Comparison of ENCODE assay signal across 21 cellular contexts in the genomic region with DNA sequence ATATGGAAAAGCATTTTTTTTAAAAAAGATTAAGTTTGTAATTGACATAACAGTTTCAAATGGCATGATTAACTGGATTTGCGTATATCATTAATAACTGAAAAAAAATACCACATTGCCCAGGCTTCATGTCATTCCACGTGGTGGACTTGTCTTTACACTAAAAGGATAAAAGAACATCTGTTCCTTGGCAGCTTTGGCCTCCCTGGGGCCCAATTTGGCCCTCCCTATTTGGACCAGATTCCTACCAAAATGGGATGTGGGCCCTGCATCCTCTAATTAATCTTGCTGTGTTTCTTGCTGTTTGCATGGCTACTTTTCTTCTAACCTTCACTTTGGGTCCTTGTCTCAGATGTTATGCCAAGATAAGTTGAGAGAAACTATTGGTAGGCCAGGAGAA.
DNase-seq lines count a peak whose midpoint lies in the region; ATAC-seq and TF ChIP-seq lines count a peak whose summit lies in the region.
"Had no signal": no experiment of that assay in that cellular context is flagged by ENCODE, and none has a peak within 500 bp of the region (broad histone marks: within the 10 kb centered on the region; RNA-seq: fewer than 3 reads in every experiment).

No MANE protein-coding gene starts in this region.

- peak overlapping the region; percentile 80 for H3K27ac ChIP-seq in OCI-LY1 (ENCODE audit: low read depth, low read length, poor library complexity, severe bottlenecking)

- H2AFZ ChIP-seq in OCI-LY1 (ENCODE audit: low read length), result peak overlapping the region; percentile 49; the same call in 1 of the 2 replicates

- no peak overlapping the region for H3K4me3 ChIP-seq in OCI-LY1 (ENCODE audit: low read depth, low read length, poor library complexity, severe bottlenecking)

- DNase-seq in NCI-H1694 (lab: John Stamatoyannopoulos, UW), result peak; percentile 77
- peak; percentile 86 to 94 for DNase-seq in NCI-H446 (lab: John Stamatoyannopoulos, UW)
- peak; percentile 6 for DNase-seq in putamen (ENCODE audit: low spot score)
- no peak for DNase-seq in activated CD4-positive, alpha-beta T cell treated with anti-CD3 and anti-CD28 coated beads for 4 hours
- DNase-seq in T1000 (lab: John Stamatoyannopoulos, UW), result no peak
- DNase-seq: BE2C; DMS79 treated with DMSO at 0.1 percent for 48 hours; H7; HFFc6; KG1; NCI-H1417; NCI-H187 treated with DMSO at 0.1 percent for 48 hours; NCI-H2107; NCI-H226; NCI-H526 treated with DMSO at 0.1 percent for 48 hours; NK-92 treated with Interleukin-12 subunit alpha and Interleukin-12 subunit beta, amount 100 ng/mL, for 24 hours; Right ventricle myocardium superior; SW 1271; T-helper 17 cell had no signal

- H3K36me3 ChIP-seq in OCI-LY1 (ENCODE audit: insufficient read depth, low read length), result no peaks in the 10 kb centered on the region
- H3K36me3 ChIP-seq: BE2C had no signal

- no peaks in the 10 kb centered on the region for H3K9me2 ChIP-seq in OCI-LY1 (ENCODE audit: low read depth, low read length)

- no peaks in the 10 kb centered on the region for H3K9me3 ChIP-seq in OCI-LY1 (ENCODE audit: low read length)
- H3K9me3 ChIP-seq: BE2C had no signal

- no peaks in the 10 kb centered on the region for H3K27me3 ChIP-seq in OCI-LY1 (ENCODE audit: insufficient read depth, low read length)
- H3K27me3 ChIP-seq: BE2C had no signal

- ATAC-seq in GM18502 (IDR thresholded peaks at IDR 0.05; ENCODE audit: poor library complexity, unreplicated experiment), result no peak
- ATAC-seq: T-helper 17 cell had no signal

- no peaks in the 10 kb centered on the region for H4K20me1 ChIP-seq in OCI-LY1 (ENCODE audit: insufficient read depth, low read length)

- H3K9ac ChIP-seq in OCI-LY1 (ENCODE audit: low read length), result 0 out of 2 replicates have a peak overlapping the region, but pooled peaks have one; percentile 14

- no peak for TF ChIP-seq CTCF in OCI-LY1 (IDR thresholded peaks at IDR 0.05; ENCODE audit: low read length)

- no peaks in the 10 kb centered on the region for H3K79me2 ChIP-seq in OCI-LY1 (ENCODE audit: insufficient read depth, low read length)

- no peaks in the 10 kb centered on the region for H3F3A ChIP-seq in OCI-LY1 (ENCODE audit: insufficient read depth, low read length)

- peaks cover 40% of the 10 kb centered on the region for H3K4me1 ChIP-seq in OCI-LY1 (ENCODE audit: insufficient read depth, low read length, severe bottlenecking)
- H3K4me1 ChIP-seq: BE2C had no signal

- no peak overlapping the region for H3K4me2 ChIP-seq in OCI-LY1 (ENCODE audit: low read length)

Comparison
In these comparisons a context has a peak if more than half of its experiments do, and no peak if none do; other contexts are left out.
1. DNase-seq: peak in NCI-H1694 (single experiment), NCI-H446 (2 of 2) and putamen (single experiment); none in activated CD4-positive, alpha-beta T cell treated with anti-CD3 and anti-CD28 coated beads for 4 hours (0 of 2) and T1000 (single experiment).